20 cellular contexts compared by ENCODE assay signal in genomic region chr10:13722747-13723657, GRCh38.
DNase-seq lines count a peak whose midpoint lies in the region; ATAC-seq, FAIRE-seq and TF ChIP-seq lines count a peak whose summit lies in the region.
"Had no signal": no experiment of that assay in that cellular context is flagged by ENCODE, and none has a peak within 500 bp of the region (broad histone marks: within the 10 kb centered on the region; RNA-seq: fewer than 3 reads in every experiment).

No MANE protein-coding gene starts in this region.

- no peaks in the 10 kb centered on the region for H3K79me2 ChIP-seq in KMS-11 (ENCODE audit: insufficient read depth, low read depth)

- TF ChIP-seq RAD21 in A549 (conservative IDR thresholded peaks at IDR 0.05 in 1 of 2, IDR thresholded peaks at IDR 0.05 in 1 of 2), result no peak

- CTCF ChIA-PET in A549 (lab: Yijun Ruan, JAX), result interaction anchor here (0.9 to 1.0 kb wide), 2 partner anchors 12 to 41 kb away, joined by 3 read pairs; no protein-coding TSS in a partner anchor

- H3K9ac ChIP-seq in KMS-11, result no peak overlapping the region

- TF ChIP-seq CTCF in A549 (IDR thresholded peaks at IDR 0.05) (no peak), KMS-11 (conservative IDR thresholded peaks at IDR 0.05; ENCODE audit: low read depth, low read length) (no peak)

- H3K9me3 ChIP-seq in A549, result no peaks in the 10 kb centered on the region
- H3K9me3 ChIP-seq: thyroid gland had no signal

- ATAC-seq in A549, result no peak
- ATAC-seq in GM18498 (IDR thresholded peaks at IDR 0.05; ENCODE audit: unreplicated experiment), result peak; percentile 66
- ATAC-seq: left cardiac atrium had no signal

- no peak overlapping the region for H3K4me2 ChIP-seq in A549
- H3K4me2 ChIP-seq in KMS-11, result peak overlapping the region; percentile 56

- no peaks in the 10 kb centered on the region for H3K4me1 ChIP-seq in A549
- peaks cover 52% of the 10 kb centered on the region for H3K4me1 ChIP-seq in KMS-11 (ENCODE audit: low read depth, poor library complexity, severe bottlenecking)

- TF ChIP-seq EP300 in A549 (IDR thresholded peaks at IDR 0.05), result no peak

- H3K4me3 ChIP-seq in A549, result no peak overlapping the region
- no peak overlapping the region for H3K4me3 ChIP-seq in KMS-11 (IDR thresholded peaks at IDR 0.05; ENCODE audit: insufficient read depth, low read depth, low read length)
- H3K4me3 ChIP-seq: thyroid gland had no signal

- DNase-seq in A549 (ENCODE audit: low read depth in 1 of 2, low spot score in 1 of 2), result no peak
- DNase-seq in fibroblast of peridontal ligament (ENCODE audit: extremely low read depth), result peak; percentile 57
- no peak for DNase-seq in NCI-H1092 (lab: John Stamatoyannopoulos, UW)
- DNase-seq in middle frontal gyrus (ENCODE audit: extremely low spot score, low spot score), result no peak
- no peak for DNase-seq in T-helper 9 cell
- DNase-seq in stimulated activated CD4-positive, alpha-beta T cell treated with anti-CD3 and anti-CD28 coated beads, Interleukin-2, amount 100 ng/mL, for 24 hours, result no peak
- DNase-seq: ACHN; activated CD4-positive, alpha-beta T cell treated with anti-CD3 and anti-CD28 coated beads, Interleukin-2, amount 50 U/mL, for 1 hour; activated naive CD4-positive, alpha-beta T cell treated with Interleukin-2 at 50 U/mL for 16 hours; CD4-positive, alpha-beta T cell; DMS79; effector memory CD4-positive, alpha-beta T cell; left cardiac atrium; NCI-H1694 treated with DMSO at 0.1 percent for 48 hours; NK-92 treated with Interleukin-12 subunit alpha and Interleukin-12 subunit beta, amount 100 ng/mL, for 24 hours; SW 1271; thyroid gland had no signal

- H3K27me3 ChIP-seq in KMS-11 (ENCODE audit: insufficient read depth, low read depth), result no peaks in the 10 kb centered on the region
- H3K27me3 ChIP-seq: thyroid gland had no signal

- no peak overlapping the region for H2AFZ ChIP-seq in KMS-11 (ENCODE audit: low read depth)

- POLR2A ChIA-PET in A549 (lab: Yijun Ruan, JAX), result no interaction called here

- 70% methylated on average over 4 of the region's 4 CpGs for WGBS in A549 (ENCODE audit: missing lambda C conversion rate)

- TF ChIP-seq POLR2A in A549 (IDR thresholded peaks at IDR 0.05; ENCODE audit: low read length), result no peak

- H3K27ac ChIP-seq in A549 (no peak overlapping the region), KMS-11 (peak overlapping the region; percentile 19; the same call in 1 of the 2 replicates)
- H3K27ac ChIP-seq: thyroid gland had no signal

- H3K36me3 ChIP-seq in KMS-11 (ENCODE audit: insufficient read depth), result no peaks in the 10 kb centered on the region
- H3K36me3 ChIP-seq: thyroid gland had no signal

- H4K20me1 ChIP-seq in KMS-11 (ENCODE audit: insufficient read depth), result no peaks in the 10 kb centered on the region

- FAIRE-seq in A549 (lab: Jason Lieb, UNC), result peak; percentile 49
- FAIRE-seq: astrocyte had no signal

TF ChIP-seq in A549, 52 proteins besides CTCF, POLR2A, EP300 and RAD21:
- TF ChIP-seq KDM5A (IDR thresholded peaks at IDR 0.05), result no peak
- TF ChIP-seq CEBPB (IDR thresholded peaks at IDR 0.05), result peak; percentile 85 to 92; a peak in 3 of 4 replicates
- TF ChIP-seq ZNF302 (CRISPR knock-in tag; IDR thresholded peaks at IDR 0.05), result no peak
- TF ChIP-seq NPAS2 (CRISPR knock-in tag; IDR thresholded peaks at IDR 0.05; ENCODE audit: borderline replicate concordance), result no peak
TF ChIP-seq in A549: peak in this region for 1.
